In genomic region chrX:130179170-130179569, GRCh38 we compare ENCODE assay signal across 22 cellular contexts. TPM values are rescaled to one million over a fixed set of nuclear protein-coding genes. Genes with fewer than 3 reads are reported as not detected.
DNase-seq lines count a peak whose midpoint lies in the region; ATAC-seq lines count a peak whose summit lies in the region.
"Had no signal": no experiment of that assay in that cellular context is flagged by ENCODE, and none has a peak within 500 bp of the region (broad histone marks: within the 10 kb centered on the region; RNA-seq: fewer than 3 reads in every experiment).

No MANE protein-coding gene starts in this region.

- no peak for ATAC-seq in activated naive CD4-positive, alpha-beta T cell treated with anti-CD3 and anti-CD28 coated beads, Interleukin-2, amount 50 U/mL, for 72 hours
- ATAC-seq in T-helper 17 cell, result no peak
- ATAC-seq in stimulated activated effector memory CD8-positive, alpha-beta T cell treated with anti-CD3 and anti-CD28 coated beads, Interleukin-12 subunit alpha, Interleukin-12 subunit beta, amount 100 ng/mL, for 72 hours, result no peak
- ATAC-seq: HCT116, HepG2, psoas muscle had no signal

- intact Hi-C loops in activated naive CD4-positive, alpha-beta T cell treated with anti-CD3 and anti-CD28 coated beads for 36 hours (cut with micrococcal nuclease), result loop anchor here (10.0 kb wide), 1 partner anchor 334 kb away; the partner anchor contains the start of gene ZDHHC9

- H3K9me3 Mint-ChIP-seq in activated naive CD4-positive, alpha-beta T cell treated with anti-CD3 and anti-CD28 coated beads for 36 hours, result no peaks in the 10 kb centered on the region
- no peaks in the 10 kb centered on the region for H3K9me3 Mint-ChIP-seq in activated naive CD4-positive, alpha-beta T cell treated with anti-CD3 and anti-CD28 coated beads, Interleukin-2, amount 50 U/mL, for 72 hours
- no peaks in the 10 kb centered on the region for H3K9me3 Mint-ChIP-seq in stimulated activated effector memory CD8-positive, alpha-beta T cell treated with anti-CD3 and anti-CD28 coated beads, Interleukin-12 subunit alpha, Interleukin-12 subunit beta, amount 100 ng/mL, for 72 hours
- H3K9me3 Mint-ChIP-seq: memory B cell, neural crest cell had no signal

- peaks cover 56% of the 10 kb centered on the region for H3K4me1 Mint-ChIP-seq in activated naive CD4-positive, alpha-beta T cell treated with anti-CD3 and anti-CD28 coated beads for 36 hours (ENCODE audit: low read depth)
- H3K4me1 Mint-ChIP-seq in T-helper 17 cell, result peaks cover 24% of the 10 kb centered on the region
- H3K4me1 Mint-ChIP-seq in stimulated activated effector memory CD8-positive, alpha-beta T cell treated with anti-CD3 and anti-CD28 coated beads, Interleukin-12 subunit alpha, Interleukin-12 subunit beta, amount 100 ng/mL, for 72 hours, result peaks cover 38% of the 10 kb centered on the region

- CTCF ChIA-PET in activated naive CD4-positive, alpha-beta T cell treated with anti-CD3 and anti-CD28 coated beads for 36 hours (lab: Charles Lee), result no interaction called here

- H3K27me3 Mint-ChIP-seq in activated naive CD4-positive, alpha-beta T cell treated with anti-CD3 and anti-CD28 coated beads for 36 hours (ENCODE audit: low read depth), result no peaks in the 10 kb centered on the region
- H3K27me3 Mint-ChIP-seq in T-helper 17 cell, result no peaks in the 10 kb centered on the region
- H3K27me3 Mint-ChIP-seq: CD4-positive, alpha-beta memory T cell; memory B cell had no signal

- no peak for DNase-seq in activated naive CD4-positive, alpha-beta T cell treated with anti-CD3 and anti-CD28 coated beads for 36 hours
- no peak for DNase-seq in activated naive CD4-positive, alpha-beta T cell treated with anti-CD3 and anti-CD28 coated beads, Interleukin-2, amount 50 U/mL, for 72 hours (ENCODE audit: low spot score in 2 of 2)
- DNase-seq in T-helper 17 cell, result no peak
- DNase-seq in cerebellum (ENCODE audit: low spot score), result peak; percentile 75
- no peak for DNase-seq in stimulated activated effector memory CD8-positive, alpha-beta T cell treated with anti-CD3 and anti-CD28 coated beads, Interleukin-12 subunit alpha, Interleukin-12 subunit beta, amount 100 ng/mL, for 72 hours (ENCODE audit: low spot score in 2 of 2)
- DNase-seq in mucosa of gallbladder (ENCODE audit: low spot score), result no peak
- no peak for DNase-seq in stimulated activated CD4-positive, alpha-beta T cell treated with anti-CD3 and anti-CD28 coated beads, Interleukin-4, amount 100 ng/mL, for 24 hours
- no peak for DNase-seq in NCI-H2171 (lab: John Stamatoyannopoulos, UW)
- DNase-seq: activated CD4-positive, CD25-positive, alpha-beta regulatory T cell; CD4-positive, alpha-beta memory T cell; DMS79; kidney glomerular epithelial cell; NCI-H524 treated with DMSO at 0.1 percent for 48 hours; psoas muscle; SIG-M5; small intestine; stimulated activated CD4-positive, alpha-beta T cell treated with anti-CD3 and anti-CD28 coated beads, Interleukin-4, amount 100 ng/mL, for 4 hours; testis had no signal

- no peak overlapping the region for H3K4me3 Mint-ChIP-seq in activated naive CD4-positive, alpha-beta T cell treated with anti-CD3 and anti-CD28 coated beads for 36 hours
- no peak overlapping the region for H3K4me3 Mint-ChIP-seq in T-helper 17 cell
- H3K4me3 Mint-ChIP-seq in stimulated activated effector memory CD8-positive, alpha-beta T cell treated with anti-CD3 and anti-CD28 coated beads, Interleukin-12 subunit alpha, Interleukin-12 subunit beta, amount 100 ng/mL, for 72 hours, result no peak overlapping the region
- H3K4me3 Mint-ChIP-seq: CD4-positive, alpha-beta memory T cell; memory B cell; neural crest cell had no signal

- H3K9me3 ChIP-seq in T-helper 17 cell (ENCODE audit: control insufficient read depth, low read length, poor library complexity, severe bottlenecking), result no peaks in the 10 kb centered on the region
- H3K9me3 ChIP-seq: psoas muscle, testis had no signal

- peak overlapping the region; percentile 46 for H3K27ac Mint-ChIP-seq in activated naive CD4-positive, alpha-beta T cell treated with anti-CD3 and anti-CD28 coated beads for 36 hours
- no peak overlapping the region for H3K27ac Mint-ChIP-seq in activated naive CD4-positive, alpha-beta T cell treated with anti-CD3 and anti-CD28 coated beads, Interleukin-2, amount 50 U/mL, for 72 hours
- peak overlapping the region; percentile 41 for H3K27ac Mint-ChIP-seq in T-helper 17 cell
- peak overlapping the region; percentile 44 for H3K27ac Mint-ChIP-seq in stimulated activated effector memory CD8-positive, alpha-beta T cell treated with anti-CD3 and anti-CD28 coated beads, Interleukin-12 subunit alpha, Interleukin-12 subunit beta, amount 100 ng/mL, for 72 hours
- H3K27ac Mint-ChIP-seq: memory B cell had no signal

- peaks cover 11% of the 10 kb centered on the region for H3K36me3 Mint-ChIP-seq in activated naive CD4-positive, alpha-beta T cell treated with anti-CD3 and anti-CD28 coated beads for 36 hours (ENCODE audit: low read depth)
- peaks cover 8 to 29% of the 10 kb centered on the region in 2 donors for H3K36me3 Mint-ChIP-seq in activated naive CD4-positive, alpha-beta T cell treated with anti-CD3 and anti-CD28 coated beads, Interleukin-2, amount 50 U/mL, for 72 hours
- H3K36me3 Mint-ChIP-seq in T-helper 17 cell (ENCODE audit: low read depth), result no peaks in the 10 kb centered on the region
- peaks cover 57% of the 10 kb centered on the region for H3K36me3 Mint-ChIP-seq in stimulated activated effector memory CD8-positive, alpha-beta T cell treated with anti-CD3 and anti-CD28 coated beads, Interleukin-12 subunit alpha, Interleukin-12 subunit beta, amount 100 ng/mL, for 72 hours
- H3K36me3 Mint-ChIP-seq: memory B cell had no signal

RNA-seq across cellular contexts. Expression of gene RAB33A, which starts 7.4 kb away (rescaled TPM):
- total RNA-seq in activated naive CD4-positive, alpha-beta T cell treated with anti-CD3 and anti-CD28 coated beads for 36 hours, result 10 to 100 TPM; 11.3 to 15.1 TPM
- 10 to 100 TPM; 22.8 to 34.8 TPM for total RNA-seq in activated naive CD4-positive, alpha-beta T cell treated with anti-CD3 and anti-CD28 coated beads, Interleukin-2, amount 50 U/mL, for 72 hours
- total RNA-seq in T-helper 17 cell (1 to 10 TPM; 2.2 to 5.0 TPM), cerebellum (13.5 TPM), mucosa of gallbladder (1.2 TPM)
- total RNA-seq: HepG2 had no signal

RNA-seq across cellular contexts. Expression of gene AIFM1, which starts 13.5 kb away (rescaled TPM):
- total RNA-seq in activated naive CD4-positive, alpha-beta T cell treated with anti-CD3 and anti-CD28 coated beads for 36 hours, result 10 to 100 TPM; 59.4 to 63.1 TPM
- total RNA-seq in activated naive CD4-positive, alpha-beta T cell treated with anti-CD3 and anti-CD28 coated beads, Interleukin-2, amount 50 U/mL, for 72 hours, result 10 to 100 TPM; 57.9 to 66.5 TPM
- total RNA-seq in T-helper 17 cell, result 10 to 100 TPM; 14.7 to 14.8 TPM
- 9.6 TPM for total RNA-seq in cerebellum
- 41.3 TPM for total RNA-seq in mucosa of gallbladder

Comparison
In these comparisons a context has a peak if more than half of its experiments do, and no peak if none do; other contexts are left out.
1. H3K27ac Mint-ChIP-seq: peak in activated naive CD4-positive, alpha-beta T cell treated with anti-CD3 and anti-CD28 coated beads for 36 hours (single experiment), T-helper 17 cell (single experiment) and stimulated activated effector memory CD8-positive, alpha-beta T cell treated with anti-CD3 and anti-CD28 coated beads, Interleukin-12 subunit alpha, Interleukin-12 subunit beta, amount 100 ng/mL, for 72 hours (single experiment); none in activated naive CD4-positive, alpha-beta T cell treated with anti-CD3 and anti-CD28 coated beads, Interleukin-2, amount 50 U/mL, for 72 hours (0 of 2).